Comparison of ENCODE assay signal across 21 cellular contexts in the genomic region with DNA sequence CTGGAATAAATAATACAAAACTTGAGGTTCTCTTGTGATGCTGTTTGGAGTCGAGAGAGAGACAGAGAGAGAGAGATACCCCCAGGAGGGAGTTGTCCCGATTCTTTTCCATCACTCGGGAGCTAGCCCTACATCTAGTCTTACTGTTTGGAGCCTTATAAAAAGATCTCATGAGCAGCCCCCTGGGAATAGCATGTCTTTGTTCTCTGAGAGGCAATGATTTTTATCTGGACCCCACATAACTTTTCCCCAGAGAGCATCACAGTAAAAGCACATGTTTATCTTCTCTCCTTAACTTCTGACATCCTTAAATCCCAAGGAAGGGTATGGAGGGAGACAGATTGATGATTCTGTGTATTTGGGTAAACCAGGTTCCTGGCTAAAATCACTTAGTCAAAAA. TPM values are rescaled to one million over a fixed set of nuclear protein-coding genes. Genes with fewer than 3 reads are reported as not detected.
DNase-seq lines count a peak whose midpoint lies in the region; ATAC-seq and TF ChIP-seq lines count a peak whose summit lies in the region.
"Had no signal": no experiment of that assay in that cellular context is flagged by ENCODE, and none has a peak within 500 bp of the region (broad histone marks: within the 10 kb centered on the region; RNA-seq: fewer than 3 reads in every experiment).

No MANE protein-coding gene starts in this region.

- no peak for DNase-seq in heart left ventricle
- DNase-seq in Right ventricle myocardium superior: no peak
- no peak for DNase-seq in memory B cell (ENCODE audit: low spot score in 2 of 2)
- no peak for DNase-seq in thyroid gland
- no peak for DNase-seq in COR-L47 (lab: John Stamatoyannopoulos, UW)
- no peak for DNase-seq in head of caudate nucleus
- DNase-seq: activated gamma-delta T cell; CD8-positive, alpha-beta T cell; DND-41; foreskin keratinocyte; GOT3; Kasumi-1; mesenchymal stem cell; NCI-H1105 treated with DMSO at 0.1 percent for 48 hours; NCI-H2171 treated with DMSO at 0.1 percent for 48 hours; stimulated activated CD4-positive, alpha-beta T cell treated with anti-CD3 and anti-CD28 coated beads, Interleukin-2, amount 100 ng/mL, for 48 hours had no signal

- TF ChIP-seq POLR2A in heart left ventricle (IDR thresholded peaks at IDR 0.05) (no peak), thyroid gland (IDR thresholded peaks at IDR 0.05) (no peak)

- H3K4me3 ChIP-seq in heart left ventricle (no peak overlapping the region), thyroid gland (replicated peaks in 1 of 3) (no peak overlapping the region)
- H3K4me3 ChIP-seq: neural progenitor cell had no signal

- ATAC-seq in heart left ventricle: no peak
- no peak for ATAC-seq in Right ventricle myocardium superior (ENCODE audit: poor library complexity)
- ATAC-seq in activated T-helper 17 cell treated with anti-CD3 and anti-CD28 coated beads, Interleukin-2, amount 50 U/mL, for 72 hours (replicated peaks): no peak
- ATAC-seq in memory B cell (ENCODE audit: low read depth): no peak
- ATAC-seq in HG02840 (IDR thresholded peaks at IDR 0.05; ENCODE audit: low FRiP score, unreplicated experiment): no peak
- ATAC-seq: foreskin keratinocyte had no signal

- intact Hi-C loops in heart left ventricle (cut with DNase I) (loop anchor here in 1 of 10 donors (5.0 kb wide), 1 partner anchor 42 kb away; the partner anchor contains the start of gene HLA-DPA1), Right ventricle myocardium superior (cut with DNase I) (no loop called here), thyroid gland (cut with DNase I) (no loop called here), head of caudate nucleus (cut with DNase I) (no loop called here)

- H3K9me3 ChIP-seq in heart left ventricle (peaks cover 0 to 10% (median 1%) of the 10 kb centered on the region in 12 donors), thyroid gland (no peaks in the 10 kb centered on the region)

- H3K4me3 Mint-ChIP-seq in activated T-helper 17 cell treated with anti-CD3 and anti-CD28 coated beads, Interleukin-2, amount 50 U/mL, for 72 hours: no peak overlapping the region
- peak overlapping the region; percentile 72 for H3K4me3 Mint-ChIP-seq in memory B cell
- H3K4me3 Mint-ChIP-seq: CD8-positive, alpha-beta T cell; neural progenitor cell; type B pancreatic cell had no signal

- H3K4me1 ChIP-seq in heart left ventricle: peaks cover 0 to 30% (median 0%) of the 10 kb centered on the region in 12 donors
- no peaks in the 10 kb centered on the region for H3K4me1 ChIP-seq in thyroid gland
- H3K4me1 ChIP-seq: foreskin keratinocyte, neural progenitor cell had no signal

- TF ChIP-seq CTCF in heart left ventricle (IDR thresholded peaks at IDR 0.05) (no peak), thyroid gland (IDR thresholded peaks at IDR 0.05) (no peak)

- H3K36me3 Mint-ChIP-seq in activated T-helper 17 cell treated with anti-CD3 and anti-CD28 coated beads, Interleukin-2, amount 50 U/mL, for 72 hours (ENCODE audit: low read depth): no peaks in the 10 kb centered on the region
- H3K36me3 Mint-ChIP-seq in memory B cell: peaks cover 9% of the 10 kb centered on the region
- H3K36me3 Mint-ChIP-seq: CD8-positive, alpha-beta T cell; type B pancreatic cell had no signal

- H3K27me3 ChIP-seq in heart left ventricle: peaks cover 0 to 5% (median 0%) of the 10 kb centered on the region in 9 donors
- no peaks in the 10 kb centered on the region for H3K27me3 ChIP-seq in thyroid gland

- peaks cover 4% of the 10 kb centered on the region for H3K9me3 Mint-ChIP-seq in activated T-helper 17 cell treated with anti-CD3 and anti-CD28 coated beads, Interleukin-2, amount 50 U/mL, for 72 hours
- peaks cover 10% of the 10 kb centered on the region for H3K9me3 Mint-ChIP-seq in memory B cell
- H3K9me3 Mint-ChIP-seq: type B pancreatic cell had no signal

- peak overlapping the region; percentile 10 for H3K27ac Mint-ChIP-seq in activated T-helper 17 cell treated with anti-CD3 and anti-CD28 coated beads, Interleukin-2, amount 50 U/mL, for 72 hours
- peak overlapping the region; percentile 100 for H3K27ac Mint-ChIP-seq in memory B cell
- H3K27ac Mint-ChIP-seq: neural progenitor cell, type B pancreatic cell had no signal

- 25 to 65% (median 33%) methylated on average over 3 of the region's 3 CpGs for WGBS in heart left ventricle, 4 donors
- WGBS in thyroid gland, 2 donors: 56 to 59% methylated on average over 3 of the region's 3 CpGs

- H3K27ac ChIP-seq in heart left ventricle (peak overlapping the region; percentile 39 to 95 (median 81)), thyroid gland (peak overlapping the region in 2 of 3 donors; percentile 37 to 45)
- H3K27ac ChIP-seq: foreskin keratinocyte, neural progenitor cell, RWPE1 had no signal

- peaks cover 5% of the 10 kb centered on the region for H3K4me1 Mint-ChIP-seq in activated T-helper 17 cell treated with anti-CD3 and anti-CD28 coated beads, Interleukin-2, amount 50 U/mL, for 72 hours
- H3K4me1 Mint-ChIP-seq in memory B cell: peaks cover 39% of the 10 kb centered on the region
- H3K4me1 Mint-ChIP-seq: neural progenitor cell had no signal

- H3K36me3 ChIP-seq in heart left ventricle: no peaks in the 10 kb centered on the region
- H3K36me3 ChIP-seq in thyroid gland: no peaks in the 10 kb centered on the region
- H3K36me3 ChIP-seq: neural progenitor cell had no signal

- peaks cover 8% of the 10 kb centered on the region for H3K27me3 Mint-ChIP-seq in activated T-helper 17 cell treated with anti-CD3 and anti-CD28 coated beads, Interleukin-2, amount 50 U/mL, for 72 hours
- H3K27me3 Mint-ChIP-seq in memory B cell: no peaks in the 10 kb centered on the region

RNA-seq across cellular contexts. Expression of gene HLA-DOA, which starts 20.9 kb away (rescaled TPM):
- total RNA-seq in heart left ventricle (10 to 100 TPM in 2 of 9 donors, 1 to 10 TPM in 4, under 1 TPM in 3; 0.44 to 32.4 (median 1.5) TPM), Right ventricle myocardium superior (1.2 TPM), thyroid gland (10 to 100 TPM in 3 of 4 donors, 1 to 10 TPM in 1; 2.0 to 85.9 (median 20.3) TPM)
- 1 to 10 TPM in 1 of 2 donors, under 1 TPM in 1; 0.78 to 1.2 TPM for polyA plus RNA-seq in heart left ventricle
- 1 to 10 TPM in 1 of 2 donors, under 1 TPM in 1; 0.56 to 7.8 TPM for total RNA-seq in activated T-helper 17 cell treated with anti-CD3 and anti-CD28 coated beads, Interleukin-2, amount 50 U/mL, for 72 hours
- total RNA-seq: foreskin keratinocyte had no signal
- polyA plus RNA-seq: foreskin keratinocyte had no signal

RNA-seq across cellular contexts. Expression of gene HLA-DPA1, which starts 43.2 kb away (rescaled TPM):
- total RNA-seq in heart left ventricle (100 to 1,000 TPM in 2 of 9 donors, 10 to 100 TPM in 7; 18.6 to 438 (median 51.0) TPM), Right ventricle myocardium superior (34.1 TPM), thyroid gland (100 to 1,000 TPM in 1 of 4 donors, 10 to 100 TPM in 3; 15.4 to 172 (median 67.6) TPM)
- polyA plus RNA-seq in heart left ventricle: 10 to 100 TPM; 18.2 to 23.5 TPM
- 100 to 1,000 TPM in 1 of 2 donors, 10 to 100 TPM in 1; 40.5 to 136 TPM for total RNA-seq in activated T-helper 17 cell treated with anti-CD3 and anti-CD28 coated beads, Interleukin-2, amount 50 U/mL, for 72 hours

RNA-seq across cellular contexts. Expression of gene HLA-DPB1, which starts 45.5 kb away (rescaled TPM):
- total RNA-seq in heart left ventricle (100 to 1,000 TPM in 2 of 9 donors, 10 to 100 TPM in 7; 16.6 to 346 (median 30.7) TPM), Right ventricle myocardium superior (29.8 TPM), thyroid gland (10 to 100 TPM; 33.8 to 44.7 (median 41.0) TPM)
- polyA plus RNA-seq in heart left ventricle: 10 to 100 TPM; 25.0 to 30.1 TPM
- total RNA-seq in activated T-helper 17 cell treated with anti-CD3 and anti-CD28 coated beads, Interleukin-2, amount 50 U/mL, for 72 hours: 10 to 100 TPM; 21.4 to 69.1 TPM
- polyA plus RNA-seq: foreskin keratinocyte had no signal
